ENCODE assay signal across 2 cellular contexts in genomic region chr3:197792019-197792647, GRCh38.
TF ChIP-seq lines count a peak whose summit lies in the region.

No MANE protein-coding gene starts in this region.

TF ChIP-seq in A549, 52 proteins besides CTCF, POLR2A, EP300 and RAD21:
- TF ChIP-seq NPAS2 (CRISPR knock-in tag; IDR thresholded peaks at IDR 0.05; ENCODE audit: borderline replicate concordance) (no peak), RFX5 (IDR thresholded peaks at IDR 0.05) (no peak), CBX8 (IDR thresholded peaks at IDR 0.05) (no peak), CEBPB (IDR thresholded peaks at IDR 0.05) (no peak), CHD4 (IDR thresholded peaks at IDR 0.05; ENCODE audit: borderline replicate concordance) (no peak), RCOR1 (IDR thresholded peaks at IDR 0.05; ENCODE audit: low read depth, low read length) (no peak), FOSB (CRISPR knock-in tag; IDR thresholded peaks at IDR 0.05) (no peak), FOXS1 (CRISPR knock-in tag; IDR thresholded peaks at IDR 0.05) (no peak), MAX (IDR thresholded peaks at IDR 0.05) (no peak)

TF ChIP-seq in H1, 55 proteins besides CTCF, POLR2A, EP300 and RAD21:
- TF ChIP-seq SP2 (IDR thresholded peaks at IDR 0.05; ENCODE audit: low read length) (no peak), POLR2AphosphoS5 (IDR thresholded peaks at IDR 0.05; ENCODE audit: low read depth, low read length) (no peak), CTBP2 (IDR thresholded peaks at IDR 0.05; ENCODE audit: borderline replicate concordance, insufficient read depth, insufficient read length, low read length) (no peak), SIN3A (conservative IDR thresholded peaks at IDR 0.05 in 1 of 2, IDR thresholded peaks at IDR 0.05 in 1 of 2; ENCODE audit: low read depth in 1 of 2, low read length in 2 of 2) (no peak), SIX5 (IDR thresholded peaks at IDR 0.05; ENCODE audit: low read depth, low read length) (no peak), KDM4A (IDR thresholded peaks at IDR 0.05; ENCODE audit: low read depth, low read length, severe bottlenecking) (no peak), USF2 (IDR thresholded peaks at IDR 0.05; ENCODE audit: low read length) (no peak), HDAC2 (IDR thresholded peaks at IDR 0.05; ENCODE audit: borderline replicate concordance in 1 of 2, low read depth in 2 of 2, low read length in 2 of 2) (no peak), CHD1 (IDR thresholded peaks at IDR 0.05; ENCODE audit: low read depth, low read length) (no peak)
